2 cellular contexts compared by ENCODE assay signal in the genomic region with DNA sequence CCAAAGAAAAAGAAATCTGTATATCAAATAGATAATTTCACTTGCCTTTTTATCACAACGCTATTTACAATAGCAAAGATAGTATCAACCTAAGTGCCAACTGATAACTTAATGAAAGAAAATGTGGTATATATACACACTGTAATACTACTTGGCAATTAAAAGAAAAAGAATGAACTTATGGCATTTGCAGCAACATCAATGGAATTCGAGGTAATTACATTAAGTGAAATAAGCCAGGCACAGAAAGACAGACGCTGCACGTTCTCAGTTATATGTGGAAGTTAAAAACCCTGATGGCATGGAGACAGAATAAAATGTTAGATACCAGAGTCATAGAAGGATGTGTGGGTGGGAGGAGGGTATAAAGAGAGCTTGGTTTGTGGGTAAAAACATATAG.
"Had no signal": no experiment of that assay in that cellular context is flagged by ENCODE, and none has a peak within 500 bp of the region (broad histone marks: within the 10 kb centered on the region; RNA-seq: fewer than 3 reads in every experiment).

No MANE protein-coding gene starts in this region.

- DNase-seq: GDM1 had no signal

- H3K4me3 ChIP-seq: GM12878 had no signal

- ATAC-seq: GM12878 had no signal
